Comparison of ENCODE assay signal across 8 cellular contexts in genomic region chr2:42906557-42907380, GRCh38.
A peak's percentile ranks its signal among the peaks of the same experiment; 100 is the strongest.
DNase-seq lines count a peak whose midpoint lies in the region; ATAC-seq and TF ChIP-seq lines count a peak whose summit lies in the region.

No MANE protein-coding gene starts in this region.

- no peaks in the 10 kb centered on the region for H3K36me3 ChIP-seq in PC-9 (ENCODE audit: low read depth)
- no peaks in the 10 kb centered on the region for H3K36me3 ChIP-seq in parathyroid adenoma (ENCODE audit: control insufficient read depth, insufficient read depth, low read length)

- no peaks in the 10 kb centered on the region for H3K9me2 ChIP-seq in PC-9 (ENCODE audit: insufficient read depth)

- no TSS peak for BruUV-seq in PC-9 (replicated peaks; lab: Mats Ljungman, UMichigan)

- no peaks in the 10 kb centered on the region for H4K20me1 ChIP-seq in PC-9 (ENCODE audit: insufficient read depth)

- peaks cover 10% of the 10 kb centered on the region for H3K4me1 ChIP-seq in PC-9 (replicated peaks; ENCODE audit: insufficient read depth)
- H3K4me1 ChIP-seq in foreskin keratinocyte = peaks cover 12% of the 10 kb centered on the region
- no peaks in the 10 kb centered on the region for H3K4me1 ChIP-seq in parathyroid adenoma

- H3K27ac ChIP-seq in PC-9 = no peak overlapping the region
- H3K27ac ChIP-seq in foreskin keratinocyte = no peak overlapping the region
- peak overlapping the region; percentile 49 for H3K27ac ChIP-seq in parathyroid adenoma

- ATAC-seq in foreskin keratinocyte (peak; percentile 64), HG03460 (IDR thresholded peaks at IDR 0.05; ENCODE audit: unreplicated experiment) (no peak), GM18858 (IDR thresholded peaks at IDR 0.05; ENCODE audit: unreplicated experiment) (no peak)

- H3K4me3 ChIP-seq in PC-9 (no peak overlapping the region), parathyroid adenoma (ENCODE audit: low read depth, low read length) (no peak overlapping the region)

- H3K4me2 ChIP-seq in PC-9 = peak overlapping the region; percentile 49
- H3K4me2 ChIP-seq in parathyroid adenoma (ENCODE audit: low read length) = no peak overlapping the region

- H2AFZ ChIP-seq in PC-9 = peak overlapping the region; percentile 7; the same call in 1 of the 2 replicates
- no peak overlapping the region for H2AFZ ChIP-seq in parathyroid adenoma

- H3K79me2 ChIP-seq in PC-9 (ENCODE audit: low read depth) (no peaks in the 10 kb centered on the region), parathyroid adenoma (no peaks in the 10 kb centered on the region)

- H3F3A ChIP-seq in PC-9 (ENCODE audit: insufficient read depth, low read depth) = no peaks in the 10 kb centered on the region

- no peak overlapping the region for H3K9ac ChIP-seq in parathyroid adenoma

- CTCF ChIA-PET in PC-9 (lab: Charles Lee) = interaction anchor here (0.6 to 1.0 kb wide), 2 partner anchors 11 to 93 kb away, joined by 3 to 5 read pairs; no protein-coding TSS in a partner anchor

- H3K27me3 ChIP-seq in PC-9 (ENCODE audit: insufficient read depth, low read depth) (no peaks in the 10 kb centered on the region), foreskin keratinocyte (no peaks in the 10 kb centered on the region), parathyroid adenoma (ENCODE audit: control insufficient read depth, insufficient read depth, low read length) (no peaks in the 10 kb centered on the region)

- H3K9me3 ChIP-seq in PC-9 (ENCODE audit: insufficient read depth, low read depth) (no peaks in the 10 kb centered on the region), parathyroid adenoma (ENCODE audit: control insufficient read depth, low read length) (no peaks in the 10 kb centered on the region)

- DNase-seq in GM04503 (ENCODE audit: low read depth) = peak; percentile 68
- peak in 1 of 2 experiments; percentile 48 for DNase-seq in PC-9
- no peak for DNase-seq in foreskin keratinocyte
- no peak for DNase-seq in activated CD4-positive, alpha-beta T cell treated with anti-CD3 and anti-CD28 coated beads, Interleukin-2, amount 50 U/mL, for 4 hours
- no peak for DNase-seq in DMS53 treated with DMSO at 0.1 percent for 48 hours (lab: John Stamatoyannopoulos, UW; ENCODE audit: unreplicated experiment)

- intact Hi-C loops in PC-9 (cut with micrococcal nuclease; ENCODE audit: unreplicated experiment) = no loop called here

- POLR2A ChIA-PET in PC-9 (lab: Charles Lee; ENCODE audit: unreplicated experiment) = no interaction called here

- TF ChIP-seq CTCF in PC-9 (conservative IDR thresholded peaks at IDR 0.05) (no peak), foreskin keratinocyte (conservative IDR thresholded peaks at IDR 0.05) (no peak), parathyroid adenoma (IDR thresholded peaks at IDR 0.05) (no peak)
